In genomic region chr6:11035961-11036360, GRCh38 we compare ENCODE assay signal across 20 cellular contexts. TPM values are rescaled to one million over a fixed set of nuclear protein-coding genes. Genes with fewer than 3 reads are reported as not detected.
"Had no signal": no experiment of that assay in that cellular context is flagged by ENCODE, and none has a peak within 500 bp of the region (broad histone marks: within the 10 kb centered on the region; RNA-seq: fewer than 3 reads in every experiment).

No MANE protein-coding gene starts in this region.

- H3K36me3 Mint-ChIP-seq: naive thymus-derived CD4-positive, alpha-beta T cell; stimulated activated memory B cell treated with anti-CD40 and anti-IgM and Interleukin-4, amounts not matched to agents 10 μg/mL and 1 μg/mL and 100 μg/mL, for 72 hours had no signal

- H3K27ac Mint-ChIP-seq: naive thymus-derived CD4-positive, alpha-beta T cell; nephron progenitor cell; stimulated activated memory B cell treated with anti-CD40 and anti-IgM and Interleukin-4, amounts not matched to agents 10 μg/mL and 1 μg/mL and 100 μg/mL, for 72 hours; stimulated activated naive CD8-positive, alpha-beta T cell treated with anti-CD3 and anti-CD28 coated beads, Interleukin-15, Interleukin-2, amounts not matched to agents 100 ng/mL and 50 ng/mL, for 24 hours had no signal

- H3K9me3 ChIP-seq: gastrocnemius medialis, heart right ventricle, neutrophil, tibial artery, upper lobe of left lung, vagina had no signal

- DNase-seq: effector CD4-positive, alpha-beta T cell; gastrocnemius medialis; heart right ventricle; islet precursor cell; mammary epithelial cell; naive thymus-derived CD4-positive, alpha-beta T cell; nephron progenitor cell; small intestine; stimulated activated CD4-positive, alpha-beta T cell treated with anti-CD3 and anti-CD28 coated beads, Interleukin-4, amount 100 ng/mL, for 24 hours; tibial artery; upper lobe of left lung had no signal

- H3K4me1 ChIP-seq: gastrocnemius medialis, heart right ventricle, tibial artery, upper lobe of left lung, vagina had no signal

- H3K9me3 Mint-ChIP-seq: nephron progenitor cell; stimulated activated memory B cell treated with anti-CD40 and anti-IgM and Interleukin-4, amounts not matched to agents 10 μg/mL and 1 μg/mL and 100 μg/mL, for 72 hours; stimulated activated naive CD8-positive, alpha-beta T cell treated with anti-CD3 and anti-CD28 coated beads, Interleukin-15, Interleukin-2, amounts not matched to agents 100 ng/mL and 50 ng/mL, for 24 hours had no signal

- H3K36me3 ChIP-seq: gastrocnemius medialis, heart right ventricle, neutrophil, tibial artery, upper lobe of left lung, vagina had no signal

- ATAC-seq: gastrocnemius medialis; heart right ventricle; left lobe of liver; naive thymus-derived CD4-positive, alpha-beta T cell; stimulated activated memory B cell treated with anti-CD40 and anti-IgM and Interleukin-4, amounts not matched to agents 10 μg/mL and 1 μg/mL and 100 μg/mL, for 72 hours had no signal

- H3K4me3 ChIP-seq: coronary artery, gastrocnemius medialis, heart right ventricle, tibial artery, upper lobe of left lung, vagina had no signal

- H3K4me1 Mint-ChIP-seq: stimulated activated memory B cell treated with anti-CD40 and anti-IgM and Interleukin-4, amounts not matched to agents 10 μg/mL and 1 μg/mL and 100 μg/mL, for 72 hours had no signal

- H3K27me3 ChIP-seq: upper lobe of left lung, vagina had no signal

- H3K27ac ChIP-seq: coronary artery, gastrocnemius medialis, heart right ventricle, neutrophil, tibial artery, upper lobe of left lung, vagina had no signal

- H3K4me3 Mint-ChIP-seq: naive thymus-derived CD4-positive, alpha-beta T cell; nephron progenitor cell; stimulated activated memory B cell treated with anti-CD40 and anti-IgM and Interleukin-4, amounts not matched to agents 10 μg/mL and 1 μg/mL and 100 μg/mL, for 72 hours; stimulated activated naive CD8-positive, alpha-beta T cell treated with anti-CD3 and anti-CD28 coated beads, Interleukin-15, Interleukin-2, amounts not matched to agents 100 ng/mL and 50 ng/mL, for 24 hours had no signal

RNA-seq across cellular contexts. Expression of gene ELOVL2, which starts 8.1 kb away (rescaled TPM):
- total RNA-seq: dermis microvascular lymphatic vessel endothelial cell; mammary epithelial cell; mononuclear cell; naive thymus-derived CD4-positive, alpha-beta T cell; pulmonary artery endothelial cell had no signal
- polyA plus RNA-seq: mammary epithelial cell; naive thymus-derived CD4-positive, alpha-beta T cell had no signal
